In the genomic region with DNA sequence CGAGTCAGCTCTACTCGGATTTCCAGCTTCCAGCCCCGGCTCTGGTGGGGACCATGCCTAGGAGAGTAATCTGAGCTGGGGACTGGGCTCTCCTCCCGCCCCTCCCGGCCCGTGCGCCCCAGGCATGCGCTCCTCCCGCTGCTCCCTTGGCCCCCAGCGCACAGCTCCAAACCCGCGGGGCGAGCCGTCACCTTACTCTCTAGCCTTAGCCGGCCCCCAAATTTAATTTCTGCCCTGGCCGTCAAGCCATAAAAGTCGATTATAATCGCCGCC, we compare ENCODE assay signal across 1 cellular context.
TF ChIP-seq lines count a peak whose summit lies in the region.

No MANE protein-coding gene starts in this region.

TF ChIP-seq in IMR-90, 13 proteins besides CTCF, POLR2A, EP300 and RAD21:
- TF ChIP-seq CEBPB (IDR thresholded peaks at IDR 0.05; ENCODE audit: low read depth, low read length) (no peak), FOS (IDR thresholded peaks at IDR 0.05; ENCODE audit: low read depth, low read length) (no peak), BHLHE40 (IDR thresholded peaks at IDR 0.05; ENCODE audit: low read depth, low read length) (peak; percentile 76; the same call in 1 of the 2 replicates), MXI1 (IDR thresholded peaks at IDR 0.05; ENCODE audit: borderline replicate concordance, low read depth, low read length) (0 out of 2 replicates have a peak, but pooled peaks have one; percentile 13), MAZ (IDR thresholded peaks at IDR 0.05; ENCODE audit: borderline replicate concordance, low read depth, low read length) (peak; percentile 80; the same call in 1 of the 2 replicates), SMC3 (IDR thresholded peaks at IDR 0.05; ENCODE audit: low read depth, low read length) (no peak)
